ENCODE assay signal across 8 cellular contexts in the genomic region with DNA sequence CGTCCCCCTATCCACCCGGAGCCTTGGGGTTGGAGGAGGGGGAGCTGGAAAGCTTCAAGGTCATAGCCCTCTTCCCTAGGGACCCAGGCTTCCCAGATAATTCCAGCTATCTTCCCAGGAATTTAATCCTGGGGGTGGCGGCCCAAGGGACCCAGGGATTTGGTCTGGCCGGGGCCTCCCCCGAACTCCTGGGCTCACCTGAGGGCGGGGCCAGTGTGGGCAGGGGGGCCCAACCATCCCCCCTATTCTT. TPM values are rescaled to one million over a fixed set of nuclear protein-coding genes. Genes with fewer than 3 reads are reported as not detected.
DNase-seq lines count a peak whose midpoint lies in the region; ATAC-seq, FAIRE-seq and TF ChIP-seq lines count a peak whose summit lies in the region.

No MANE protein-coding gene starts in this region.

- H3K9me3 Mint-ChIP-seq in MCF 10A (ENCODE audit: unreplicated experiment) = no peaks in the 10 kb centered on the region

- H3K27ac Mint-ChIP-seq in MCF 10A (ENCODE audit: low read depth, unreplicated experiment) = peak overlapping the region; percentile 91

- peak overlapping the region; percentile 70 for H3K4me3 ChIP-seq in A549
- peak overlapping the region; percentile 100 for H3K4me3 ChIP-seq in HUES6 (ENCODE audit: low read depth, low read length)
- H3K4me3 ChIP-seq in mononuclear cell (ENCODE audit: low read length) = peak overlapping the region; percentile 97

- no peak for FAIRE-seq in A549 (lab: Jason Lieb, UNC)

- DNase-seq in A549 (ENCODE audit: low read depth in 1 of 2, low spot score in 1 of 2) (peak in 1 of 2 experiments; percentile 50), MCF 10A (ENCODE audit: unreplicated experiment) (no peak), DMS53 (lab: John Stamatoyannopoulos, UW) (no peak), NCI-H128 (lab: John Stamatoyannopoulos, UW; ENCODE audit: unreplicated experiment) (no peak), LoVo (ENCODE audit: low spot score) (no peak), sciatic nerve (ENCODE audit: low spot score) (no peak)

- peak overlapping the region; percentile 72 for H3K9ac ChIP-seq in HUES6 (ENCODE audit: low read length)

- H3K4me1 ChIP-seq in A549 (peaks cover 43% of the 10 kb centered on the region), HUES6 (ENCODE audit: control insufficient read depth, insufficient read depth, low read length) (peaks cover 14% of the 10 kb centered on the region), mononuclear cell (ENCODE audit: insufficient read depth, low read length) (peaks cover 66% of the 10 kb centered on the region)

- peaks cover 12% of the 10 kb centered on the region for H3K36me3 Mint-ChIP-seq in MCF 10A (ENCODE audit: insufficient read depth, unreplicated experiment)

- H3K36me3 ChIP-seq in HUES6 (ENCODE audit: control insufficient read depth, insufficient read depth, low read length) = peaks cover 4% of the 10 kb centered on the region; the same call in 1 of the 2 replicates

- H3K9me3 ChIP-seq in A549 = no peaks in the 10 kb centered on the region
- H3K9me3 ChIP-seq in HUES6 (ENCODE audit: control insufficient read depth, insufficient read depth, low read depth, low read length) = no peaks in the 10 kb centered on the region
- H3K9me3 ChIP-seq in mononuclear cell (ENCODE audit: low read depth, low read length) = no peaks in the 10 kb centered on the region

- no peaks in the 10 kb centered on the region for H3K27me3 ChIP-seq in HUES6 (ENCODE audit: control insufficient read depth, insufficient read depth, low read length)
- no peaks in the 10 kb centered on the region for H3K27me3 ChIP-seq in mononuclear cell (ENCODE audit: insufficient read depth, low read length)

- peak overlapping the region; percentile 99 for H3K27ac ChIP-seq in A549
- peak overlapping the region; percentile 84; the same call in 1 of the 2 replicates for H3K27ac ChIP-seq in HUES6 (ENCODE audit: low read depth, low read length)

- WGBS in A549 (ENCODE audit: missing lambda C conversion rate) = 6% methylated on average over 5 of the region's 6 CpGs

- CTCF ChIA-PET in A549 (lab: Yijun Ruan, JAX) (interaction anchor here (0.8 to 1.8 kb wide), 12 partner anchors 11 to 184 kb away, joined by 3 to 11 read pairs (median 4); a partner anchor contains a TSS), MCF 10A (lab: Yijun Ruan, JAX) (interaction anchor here (1.0 to 1.2 kb wide), 4 partner anchors 9 to 39 kb away, joined by 3 to 6 read pairs (median 4); no protein-coding TSS in a partner anchor)

- TF ChIP-seq RAD21 in A549 (conservative IDR thresholded peaks at IDR 0.05 in 1 of 2, IDR thresholded peaks at IDR 0.05 in 1 of 2) = no peak

- peak overlapping the region; percentile 99 for H3K4me2 ChIP-seq in A549

- no peak for TF ChIP-seq EP300 in A549 (IDR thresholded peaks at IDR 0.05)

- no peak for TF ChIP-seq POLR2A in A549 (IDR thresholded peaks at IDR 0.05; ENCODE audit: low read length)

- POLR2A ChIA-PET in A549 (lab: Yijun Ruan, JAX) = interaction anchor here (1.2 to 1.8 kb wide), 3 partner anchors 9 to 134 kb away, joined by 3 to 7 read pairs (median 3); a partner anchor contains a TSS
- POLR2A ChIA-PET in MCF 10A (lab: Yijun Ruan, JAX) = interaction anchor here (0.6 to 2.0 kb wide), 8 partner anchors 12 to 134 kb away, joined by 3 to 17 read pairs (median 4); a partner anchor contains a TSS

- peak overlapping the region; percentile 99 for H3K4me3 Mint-ChIP-seq in MCF 10A (ENCODE audit: unreplicated experiment)

- ATAC-seq in A549 (no peak; a peak in 1 of 6 replicates), sciatic nerve (no peak)

- TF ChIP-seq CTCF in A549 (IDR thresholded peaks at IDR 0.05) (no peak), MCF 10A (IDR thresholded peaks at IDR 0.05; ENCODE audit: unreplicated experiment) (no peak)

- H3K4me1 Mint-ChIP-seq in MCF 10A (ENCODE audit: insufficient read depth, unreplicated experiment) = peaks cover 27% of the 10 kb centered on the region

- intact Hi-C loops in MCF 10A (cut with micrococcal nuclease) = loop anchor here (5.0 kb wide), 2 partner anchors 59 to 134 kb away; no protein-coding TSS in a partner anchor
- intact Hi-C loops in sciatic nerve (cut with DNase I) = no loop called here

- H3K27me3 Mint-ChIP-seq in MCF 10A (ENCODE audit: insufficient read depth, unreplicated experiment) = no peaks in the 10 kb centered on the region

- BruUV-seq in MCF 10A (replicated peaks; lab: Mats Ljungman, UMichigan) = no TSS peak

TF ChIP-seq in A549, 52 proteins besides CTCF, POLR2A, EP300 and RAD21:
- TF ChIP-seq MAFK (IDR thresholded peaks at IDR 0.05; ENCODE audit: partially characterized antibody) (no peak), ESRRA (IDR thresholded peaks at IDR 0.05; ENCODE audit: borderline replicate concordance, low read length) (peak; percentile 41; the same call in 1 of the 2 replicates)

RNA-seq across cellular contexts. Expression of a gene that starts 1.3 kb away (rescaled TPM):
- polyA plus RNA-seq in A549 (2011; rRNA removed) (59.1 and 64.5 TPM in 2 replicates), A549 (2017; fragmentation: RNase III; extraction: RNeasy Plus Mini Kit Qiagen cat#74134 plus additional on column Dnase treatment) (83.8 to 94.6 TPM (median 94.3 TPM) in 3 replicates)
- polyA plus RNA-seq in A549 (2012; cell fraction: cytosol; rRNA removed) = 58.8 and 103 TPM in 2 replicates
- polyA plus RNA-seq in A549 (2012; cell fraction: nucleus; rRNA removed) = 93.7 and 118 TPM in 2 replicates
- 72.4 and 90.8 TPM in 2 replicates for polyA minus RNA-seq in A549 (2011; rRNA and poly(A)+ RNA removed)
- total RNA-seq in MCF 10A (2022) (168 and 178 TPM in 2 replicates), mononuclear cell (95.8 TPM), sciatic nerve (72.1 TPM)

RNA-seq across cellular contexts. Expression of a gene that starts 10.4 kb away (rescaled TPM):
- polyA plus RNA-seq in A549 (2011; rRNA removed) = 9.2 and 9.8 TPM in 2 replicates
- polyA plus RNA-seq in A549 (2012; cell fraction: cytosol; rRNA removed) = 8.9 and 11.1 TPM in 2 replicates
- 6.6 TPM in 2 replicates for polyA plus RNA-seq in A549 (2012; cell fraction: nucleus; rRNA removed)
- polyA plus RNA-seq in A549 (2017; fragmentation: RNase III; extraction: RNeasy Plus Mini Kit Qiagen cat#74134 plus additional on column Dnase treatment) = 6.6 to 11.2 TPM (median 10.5 TPM) in 3 replicates
- 1.2 and 1.5 TPM in 2 replicates for polyA minus RNA-seq in A549 (2011; rRNA and poly(A)+ RNA removed)
- total RNA-seq in MCF 10A (2022) = 0.33 and 0.42 TPM in 2 replicates
- total RNA-seq in mononuclear cell = 4.3 TPM
- 1.8 TPM for total RNA-seq in sciatic nerve

RNA-seq across cellular contexts. Expression of a gene that starts 11.8 kb away (rescaled TPM):
- polyA plus RNA-seq in A549 (2011; rRNA removed) (4.7 and 5.3 TPM in 2 replicates), A549 (2017; fragmentation: RNase III; extraction: RNeasy Plus Mini Kit Qiagen cat#74134 plus additional on column Dnase treatment) (6.3 to 9.0 TPM (median 8.1 TPM) in 3 replicates)
- 4.7 and 7.4 TPM in 2 replicates for polyA plus RNA-seq in A549 (2012; cell fraction: cytosol; rRNA removed)
- polyA plus RNA-seq in A549 (2012; cell fraction: nucleus; rRNA removed) = 5.4 and 5.8 TPM in 2 replicates
- polyA minus RNA-seq in A549 (2011; rRNA and poly(A)+ RNA removed) = 6.7 and 10.8 TPM in 2 replicates
- total RNA-seq in MCF 10A (2022) (3.5 and 5.1 TPM in 2 replicates), mononuclear cell (1.5 TPM), sciatic nerve (4.0 TPM)

RNA-seq across cellular contexts. Expression of a gene that starts 40.8 kb away (rescaled TPM):
- 27.9 and 48.8 TPM in 2 replicates for polyA plus RNA-seq in A549 (2011; rRNA removed)
- polyA plus RNA-seq in A549 (2012; cell fraction: cytosol; rRNA removed) = 90.2 and 102 TPM in 2 replicates
- 424 and 553 TPM in 2 replicates for polyA plus RNA-seq in A549 (2012; cell fraction: nucleus; rRNA removed)
- 0.57 to 0.65 TPM (median 0.58 TPM) in 3 replicates for polyA plus RNA-seq in A549 (2017; fragmentation: RNase III; extraction: RNeasy Plus Mini Kit Qiagen cat#74134 plus additional on column Dnase treatment)
- 82.7 and 141 TPM in 2 replicates for polyA minus RNA-seq in A549 (2011; rRNA and poly(A)+ RNA removed)
- total RNA-seq in MCF 10A (2022) = 13.3 and 29.3 TPM in 2 replicates
- total RNA-seq in mononuclear cell = 337 TPM
- 3.7 TPM for total RNA-seq in sciatic nerve
